In the genomic region with DNA sequence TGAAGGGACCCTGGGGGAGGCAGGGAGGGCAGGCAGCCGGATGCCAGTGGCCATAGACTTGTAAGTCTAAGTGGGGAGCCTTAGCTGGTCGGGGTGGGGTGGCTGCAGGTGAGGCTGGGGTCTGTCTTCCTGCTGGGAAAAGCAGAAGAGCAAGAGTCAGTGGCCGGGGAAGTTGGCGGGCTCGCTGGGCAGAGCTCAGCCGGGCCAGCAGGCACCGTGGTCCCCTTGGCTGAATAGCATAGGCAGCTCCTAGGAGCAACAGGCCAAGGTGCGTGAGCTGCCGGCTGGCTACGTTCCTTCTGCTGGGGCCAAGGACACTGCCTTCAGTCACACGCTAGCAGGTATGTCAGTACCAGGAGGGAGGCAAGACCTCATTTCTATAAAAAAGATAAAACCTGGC, we compare ENCODE assay signal across 38 cellular contexts.
"Had no signal": no experiment of that assay in that cellular context is flagged by ENCODE, and none has a peak within 500 bp of the region (broad histone marks: within the 10 kb centered on the region; RNA-seq: fewer than 3 reads in every experiment).

No MANE protein-coding gene starts in this region.

- H3K9me3 ChIP-seq: adrenal gland, ascending aorta, body of pancreas, breast epithelium had no signal

- H3K27me3 ChIP-seq: adrenal gland, ascending aorta, body of pancreas, brain microvascular endothelial cell, breast epithelium, cardiac muscle cell had no signal

- H3K27ac Mint-ChIP-seq: activated naive CD4-positive, alpha-beta T cell treated with anti-CD3 and anti-CD28 coated beads for 36 hours; activated naive CD4-positive, alpha-beta T cell treated with anti-CD3 and anti-CD28 coated beads, Interleukin-2, amount 10 ng/mL, durations not matched to agents 7 days and 5 days; activated naive CD4-positive, alpha-beta T cell treated with anti-CD3 and anti-CD28 coated beads, Interleukin-2, amount 50 U/mL, for 24 hours; activated naive CD8-positive, alpha-beta T cell; activated naive CD8-positive, alpha-beta T cell treated with anti-CD3 and anti-CD28 coated beads for 36 hours; activated naive CD8-positive, alpha-beta T cell treated with anti-CD3 and anti-CD28 coated beads, Interleukin-2, amount 10 ng/mL, durations not matched to agents 7 days and 5 days; activated naive CD8-positive, alpha-beta T cell treated with anti-CD3 and anti-CD28 coated beads, Interleukin-2, amount 50 U/mL, for 24 hours; activated T-cell treated with anti-CD3 and anti-CD28 coated beads, Interleukin-2, amount 50 U/mL, for 24 hours; activated T-cell treated with anti-CD3 and anti-CD28 coated beads, Interleukin-2, amount 50 U/mL, for 72 hours; activated T-helper 1 cell treated with anti-CD3 and anti-CD28 coated beads, Interleukin-12 subunit alpha, Interleukin-12 subunit beta, Interleukin-2, Interleukin-4 antibody, amounts not matched to agents 30 ng/mL and 10 ng/mL and 1 ng/mL, durations not matched to agents 14 hours and 24 hours and 36 hours; activated T-helper 2 cell treated with anti-CD3 and anti-CD28 coated beads, Interferon-gamma antibody, Interleukin-2, Interleukin-4, amounts not matched to agents 10 μg/mL and 5 μg/mL and 100 μg/mL, durations not matched to agents 14 hours and 24 hours and 36 hours had no signal

- H3K9me3 Mint-ChIP-seq: activated naive CD4-positive, alpha-beta T cell treated with anti-CD3 and anti-CD28 coated beads for 36 hours; activated naive CD4-positive, alpha-beta T cell treated with anti-CD3 and anti-CD28 coated beads, Interleukin-2, amount 10 ng/mL, durations not matched to agents 7 days and 5 days; activated naive CD4-positive, alpha-beta T cell treated with anti-CD3 and anti-CD28 coated beads, Interleukin-2, amount 50 U/mL, for 24 hours; activated naive CD4-positive, alpha-beta T cell treated with anti-CD3 and anti-CD28 coated beads, Interleukin-2, amount 50 U/mL, for 72 hours; activated naive CD8-positive, alpha-beta T cell treated with anti-CD3 and anti-CD28 coated beads for 36 hours; activated naive CD8-positive, alpha-beta T cell treated with anti-CD3 and anti-CD28 coated beads, Interleukin-2, amount 10 ng/mL, durations not matched to agents 7 days and 5 days; activated naive CD8-positive, alpha-beta T cell treated with anti-CD3 and anti-CD28 coated beads, Interleukin-2, amount 50 U/mL, for 24 hours; activated T-cell treated with anti-CD3 and anti-CD28 coated beads, Interleukin-2, amount 50 U/mL, for 24 hours; activated T-cell treated with anti-CD3 and anti-CD28 coated beads, Interleukin-2, amount 50 U/mL, for 4 hours; activated T-cell treated with anti-CD3 and anti-CD28 coated beads, Interleukin-2, amount 50 U/mL, for 72 hours; activated T-helper 1 cell treated with anti-CD3 and anti-CD28 coated beads, Interleukin-12 subunit alpha, Interleukin-12 subunit beta, Interleukin-2, Interleukin-4 antibody, amounts not matched to agents 30 ng/mL and 10 ng/mL and 1 ng/mL, durations not matched to agents 14 hours and 24 hours and 36 hours; activated T-helper 17 cell treated with anti-CD3 and anti-CD28 coated beads, Interleukin-2, amount 50 U/mL, for 72 hours; activated T-helper 2 cell treated with anti-CD3 and anti-CD28 coated beads, Interferon-gamma antibody, Interleukin-2, Interleukin-4, amounts not matched to agents 10 μg/mL and 5 μg/mL and 100 μg/mL, durations not matched to agents 14 hours and 24 hours and 36 hours; brain; central memory CD8-positive, alpha-beta T cell had no signal

- ATAC-seq: activated naive CD4-positive, alpha-beta T cell treated with anti-CD3 and anti-CD28 coated beads, Interleukin-2, amount 50 U/mL, for 72 hours; activated naive CD8-positive, alpha-beta T cell treated with anti-CD3 and anti-CD28 coated beads, Interleukin-2, amount 50 U/mL, for 24 hours; activated T-cell treated with anti-CD3 and anti-CD28 coated beads, Interleukin-2, amount 50 U/mL, for 4 hours; activated T-cell treated with anti-CD3 and anti-CD28 coated beads, Interleukin-2, amount 50 U/mL, for 72 hours; activated T-helper 17 cell treated with anti-CD3 and anti-CD28 coated beads, Interleukin-2, amount 50 U/mL, for 72 hours; body of pancreas had no signal

- H3K27ac ChIP-seq: adrenal gland, ascending aorta, body of pancreas, brain microvascular endothelial cell, breast epithelium, cardiac muscle cell had no signal

- H3K4me3 Mint-ChIP-seq: activated naive CD4-positive, alpha-beta T cell treated with anti-CD3 and anti-CD28 coated beads for 36 hours; activated naive CD4-positive, alpha-beta T cell treated with anti-CD3 and anti-CD28 coated beads, Interleukin-2, amount 10 ng/mL, durations not matched to agents 7 days and 5 days; activated naive CD4-positive, alpha-beta T cell treated with anti-CD3 and anti-CD28 coated beads, Interleukin-2, amount 50 U/mL, for 24 hours; activated naive CD8-positive, alpha-beta T cell; activated naive CD8-positive, alpha-beta T cell treated with anti-CD3 and anti-CD28 coated beads for 36 hours; activated naive CD8-positive, alpha-beta T cell treated with anti-CD3 and anti-CD28 coated beads, Interleukin-2, amount 10 ng/mL, durations not matched to agents 7 days and 5 days; activated naive CD8-positive, alpha-beta T cell treated with anti-CD3 and anti-CD28 coated beads, Interleukin-2, amount 50 U/mL, for 24 hours; activated T-cell treated with anti-CD3 and anti-CD28 coated beads, Interleukin-2, amount 50 U/mL, for 24 hours; activated T-cell treated with anti-CD3 and anti-CD28 coated beads, Interleukin-2, amount 50 U/mL, for 4 hours; activated T-cell treated with anti-CD3 and anti-CD28 coated beads, Interleukin-2, amount 50 U/mL, for 72 hours; activated T-helper 1 cell treated with anti-CD3 and anti-CD28 coated beads, Interleukin-12 subunit alpha, Interleukin-12 subunit beta, Interleukin-2, Interleukin-4 antibody, amounts not matched to agents 30 ng/mL and 10 ng/mL and 1 ng/mL, durations not matched to agents 14 hours and 24 hours and 36 hours; activated T-helper 17 cell treated with anti-CD3 and anti-CD28 coated beads, Interleukin-2, amount 50 U/mL, for 72 hours; brain; central memory CD8-positive, alpha-beta T cell had no signal

- H3K36me3 Mint-ChIP-seq: activated naive CD4-positive, alpha-beta T cell treated with anti-CD3 and anti-CD28 coated beads, Interleukin-2, amount 10 ng/mL, durations not matched to agents 7 days and 5 days; activated naive CD4-positive, alpha-beta T cell treated with anti-CD3 and anti-CD28 coated beads, Interleukin-2, amount 50 U/mL, for 24 hours; activated naive CD4-positive, alpha-beta T cell treated with anti-CD3 and anti-CD28 coated beads, Interleukin-2, amount 50 U/mL, for 72 hours; activated naive CD8-positive, alpha-beta T cell; activated naive CD8-positive, alpha-beta T cell treated with anti-CD3 and anti-CD28 coated beads for 36 hours; activated naive CD8-positive, alpha-beta T cell treated with anti-CD3 and anti-CD28 coated beads, Interleukin-2, amount 10 ng/mL, durations not matched to agents 7 days and 5 days; brain had no signal

- H3K36me3 ChIP-seq: adrenal gland, ascending aorta, brain microvascular endothelial cell, breast epithelium, cardiac muscle cell had no signal

- DNase-seq: activated effector memory CD4-positive, alpha-beta T cell treated with anti-CD3 and anti-CD28 coated beads, Interleukin-2, amount 50 U/mL, for 16 hours; activated effector memory CD4-positive, alpha-beta T cell treated with Interleukin-2 at 50 U/mL for 16 hours; activated gamma-delta T cell; activated gamma-delta T cell treated with Interleukin-2 at 50 U/mL for 16 hours; activated naive CD4-positive, alpha-beta T cell; activated naive CD4-positive, alpha-beta T cell treated with anti-CD3 and anti-CD28 coated beads for 36 hours; activated naive CD4-positive, alpha-beta T cell treated with anti-CD3 and anti-CD28 coated beads, Interleukin-2, amount 10 ng/mL, durations not matched to agents 7 days and 5 days; activated naive CD4-positive, alpha-beta T cell treated with anti-CD3 and anti-CD28 coated beads, Interleukin-2, amount 50 U/mL, for 16 hours; activated naive CD4-positive, alpha-beta T cell treated with Interleukin-2 at 50 U/mL for 16 hours; activated naive CD8-positive, alpha-beta T cell treated with anti-CD3 and anti-CD28 coated beads for 36 hours; activated naive CD8-positive, alpha-beta T cell treated with anti-CD3 and anti-CD28 coated beads, Interleukin-2, amount 10 ng/mL, durations not matched to agents 7 days and 5 days; activated naive CD8-positive, alpha-beta T cell treated with anti-CD3 and anti-CD28 coated beads, Interleukin-2, amount 50 U/mL, for 24 hours; activated T-cell treated with anti-CD3 and anti-CD28 coated beads for 4 hours; activated T-cell treated with anti-CD3 and anti-CD28 coated beads, Interleukin-2, amount 50 U/mL, for 1 hour; activated T-cell treated with anti-CD3 and anti-CD28 coated beads, Interleukin-2, amount 50 U/mL, for 24 hours; activated T-cell treated with anti-CD3 and anti-CD28 coated beads, Interleukin-2, amount 50 U/mL, for 4 hours; activated T-cell treated with anti-CD3 and anti-CD28 coated beads, Interleukin-2, amount 50 U/mL, for 48 hours; activated T-cell treated with anti-CD3 and anti-CD28 coated beads, Interleukin-2, amount 50 U/mL, for 72 hours; adrenal gland; amniotic stem cell; amygdala; anterior cingulate cortex; body of pancreas; brain microvascular endothelial cell; caudate nucleus; central memory CD4-positive, alpha-beta T cell; cerebellar nuclear complex had no signal

- H3K4me3 ChIP-seq: adrenal gland, ascending aorta, body of pancreas, breast epithelium, cardiac muscle cell had no signal

- H3K27me3 Mint-ChIP-seq: activated naive CD4-positive, alpha-beta T cell treated with anti-CD3 and anti-CD28 coated beads, Interleukin-2, amount 10 ng/mL, durations not matched to agents 7 days and 5 days; activated naive CD4-positive, alpha-beta T cell treated with anti-CD3 and anti-CD28 coated beads, Interleukin-2, amount 50 U/mL, for 24 hours; activated naive CD8-positive, alpha-beta T cell; activated naive CD8-positive, alpha-beta T cell treated with anti-CD3 and anti-CD28 coated beads for 36 hours; activated naive CD8-positive, alpha-beta T cell treated with anti-CD3 and anti-CD28 coated beads, Interleukin-2, amount 10 ng/mL, durations not matched to agents 7 days and 5 days; activated naive CD8-positive, alpha-beta T cell treated with anti-CD3 and anti-CD28 coated beads, Interleukin-2, amount 50 U/mL, for 24 hours; activated T-cell treated with anti-CD3 and anti-CD28 coated beads, Interleukin-2, amount 50 U/mL, for 24 hours; activated T-helper 17 cell treated with anti-CD3 and anti-CD28 coated beads, Interleukin-2, amount 50 U/mL, for 72 hours had no signal

- H3K4me1 Mint-ChIP-seq: activated naive CD4-positive, alpha-beta T cell treated with anti-CD3 and anti-CD28 coated beads, Interleukin-2, amount 10 ng/mL, durations not matched to agents 7 days and 5 days; activated naive CD4-positive, alpha-beta T cell treated with anti-CD3 and anti-CD28 coated beads, Interleukin-2, amount 50 U/mL, for 24 hours; activated naive CD8-positive, alpha-beta T cell treated with anti-CD3 and anti-CD28 coated beads for 36 hours; activated naive CD8-positive, alpha-beta T cell treated with anti-CD3 and anti-CD28 coated beads, Interleukin-2, amount 10 ng/mL, durations not matched to agents 7 days and 5 days; activated naive CD8-positive, alpha-beta T cell treated with anti-CD3 and anti-CD28 coated beads, Interleukin-2, amount 50 U/mL, for 24 hours; activated T-helper 17 cell treated with anti-CD3 and anti-CD28 coated beads, Interleukin-2, amount 50 U/mL, for 72 hours; central memory CD8-positive, alpha-beta T cell had no signal

- H3K4me1 ChIP-seq: ascending aorta, body of pancreas, breast epithelium had no signal
